Comparison of ENCODE assay signal across 8 cellular contexts in the genomic region with DNA sequence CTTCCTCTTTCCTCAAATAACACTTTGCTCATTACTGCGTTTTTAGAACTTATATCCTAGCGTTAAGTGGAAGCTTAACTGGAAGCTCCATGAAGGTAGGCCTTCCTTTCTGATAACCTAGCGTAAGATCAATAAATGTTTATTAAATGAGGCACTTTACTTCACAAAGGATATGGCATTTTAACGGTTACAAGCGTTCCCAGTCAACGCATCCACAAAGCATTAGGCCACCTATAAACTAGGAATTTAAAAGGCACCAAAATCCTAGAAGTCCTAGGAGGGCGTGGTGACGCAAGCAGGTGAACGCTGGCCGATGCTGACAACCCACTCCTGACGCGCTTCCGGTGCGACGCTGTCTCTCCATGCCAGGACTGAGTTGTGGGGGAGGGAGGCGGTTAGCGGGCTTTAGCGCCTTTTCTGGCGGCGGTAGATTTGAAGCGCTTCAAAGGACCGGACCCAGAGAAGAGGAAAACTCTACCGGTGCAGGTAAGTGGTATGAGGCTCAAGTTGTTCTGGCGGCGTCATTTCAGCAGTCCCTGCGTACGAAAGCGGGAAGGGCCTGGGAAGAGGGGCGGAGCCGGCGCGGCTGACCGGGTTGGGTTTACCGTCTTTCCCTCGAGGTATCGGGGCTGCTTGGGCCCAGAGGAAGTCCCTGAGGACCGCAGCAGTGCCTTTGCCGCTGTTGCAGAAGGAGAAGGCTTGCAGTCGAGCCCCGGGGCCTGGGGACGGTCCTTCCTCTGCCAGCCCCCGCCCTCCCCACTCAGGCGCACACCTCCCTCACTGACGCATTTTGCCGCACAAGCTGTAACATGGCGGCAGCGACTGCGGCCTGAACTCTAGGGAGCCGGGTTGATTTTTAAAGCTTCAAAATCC. TPM values are rescaled to one million over a fixed set of nuclear protein-coding genes. Genes with fewer than 3 reads are reported as not detected.
DNase-seq lines count a peak whose midpoint lies in the region; ATAC-seq and TF ChIP-seq lines count a peak whose summit lies in the region.

A gene (plus strand): TSS at position 347 of the 873 bp plus-strand sequence. CDS start 19,691 bp downstream, outside the sequence.

- CTCF ChIA-PET in BJ (lab: Yijun Ruan, JAX) = interaction anchor here (1.0 kb wide), 1 partner anchor 19 kb away, joined by 3 read pairs; no protein-coding TSS in a partner anchor

- no peaks in the 10 kb centered on the region for H3K36me3 ChIP-seq in BJ (ENCODE audit: control insufficient read depth, insufficient read depth, low read length)
- H3K36me3 ChIP-seq in liver (ENCODE audit: control insufficient read depth in 4 of 4, insufficient read depth in 3 of 4, low read depth in 1 of 4, low read length in 3 of 4) = no peaks in the 10 kb centered on the region

- no peak for TF ChIP-seq CTCF in BJ (IDR thresholded peaks at IDR 0.05; ENCODE audit: insufficient read depth, low read depth, low read length)
- TF ChIP-seq CTCF in dorsolateral prefrontal cortex (IDR thresholded peaks at IDR 0.05 in 54 of 56, conservative IDR thresholded peaks at IDR 0.05 in 2 of 56; ENCODE audit: low read depth in 1 of 56, partially characterized antibody in 56 of 56) = peak in 14 of 56 donors; percentile 8 to 43 (median 18)
- TF ChIP-seq CTCF in liver (IDR thresholded peaks at IDR 0.05; ENCODE audit: low read depth, low read length, missing input control) = no peak

- ATAC-seq in HG03460 (IDR thresholded peaks at IDR 0.05; ENCODE audit: unreplicated experiment) = peak; percentile 90

- H3K4me1 ChIP-seq in liver (ENCODE audit: control insufficient read depth in 4 of 4, insufficient read depth in 4 of 4, low read length in 3 of 4) = peaks cover 8 to 18% (median 12%) of the 10 kb centered on the region in 4 donors

- POLR2A ChIA-PET in BJ (lab: Charles Lee) = no interaction called here

- WGBS in liver = 4% methylated on average over 49 of the region's 49 CpGs

- TF ChIP-seq RAD21 in liver (IDR thresholded peaks at IDR 0.05) = no peak

- intact Hi-C loops in dorsolateral prefrontal cortex (cut with DNase I) = loop anchor here (1.0 to 10.0 kb wide), 5 partner anchors 11 to 213 kb away; a partner anchor contains a TSS

- no peaks in the 10 kb centered on the region for H3K27me3 ChIP-seq in BJ (ENCODE audit: control insufficient read depth, insufficient read depth, low read length)
- no peaks in the 10 kb centered on the region for H3K27me3 ChIP-seq in dorsolateral prefrontal cortex
- no peaks in the 10 kb centered on the region for H3K27me3 ChIP-seq in liver (ENCODE audit: control insufficient read depth in 4 of 4, insufficient read depth in 4 of 4, low read length in 3 of 4)

- DNase-seq in BJ (ENCODE audit: low read depth) (peak; percentile 43), GM19240 (ENCODE audit: insufficient read length, low spot score) (peak; percentile 85), NCI-H748 treated with DMSO at 0.1 percent for 48 hours (lab: John Stamatoyannopoulos, UW) (peak; percentile 87), dorsolateral prefrontal cortex (peak; percentile 83 to 94 (median 90))
- peak; percentile 81 to 84 for DNase-seq in activated CD4-positive, alpha-beta T cell treated with anti-CD3 and anti-CD28 coated beads, Interleukin-2, amount 50 U/mL, for 4 hours
- peak; percentile 88 for DNase-seq in stimulated activated CD4-positive, alpha-beta T cell treated with anti-CD3 and anti-CD28 coated beads, Interleukin-4, amount 100 ng/mL, for 24 hours

- H3K27ac ChIP-seq in dorsolateral prefrontal cortex = peak within 1 kb of the TSS; percentile 66 to 99 (median 96)
- peak within 1 kb of the TSS; percentile 85 to 97 for H3K27ac ChIP-seq in liver (ENCODE audit: low read depth in 1 of 2, low read length in 2 of 2)

- H3K9me3 ChIP-seq in liver (ENCODE audit: control insufficient read depth in 4 of 4, low read length in 3 of 4) = no peaks in the 10 kb centered on the region

- peak within 1 kb of the TSS; percentile 94 to 96 for H3K9ac ChIP-seq in liver (ENCODE audit: low read depth in 1 of 2, low read length in 2 of 2)

- H3K4me3 ChIP-seq in BJ (ENCODE audit: low read depth, low read length) = peak within 1 kb of the TSS; percentile 69
- H3K4me3 ChIP-seq in dorsolateral prefrontal cortex = peak within 1 kb of the TSS; percentile 68 to 99 (median 91)
- H3K4me3 ChIP-seq in liver (ENCODE audit: low read depth in 1 of 3, low read length in 3 of 3) = peak within 1 kb of the TSS; percentile 80 to 94 (median 89)

TF ChIP-seq in liver, 16 proteins besides CTCF, POLR2A, EP300 and RAD21:
- TF ChIP-seq SP1 (IDR thresholded peaks at IDR 0.05) = peak; percentile 57
- TF ChIP-seq NR2F2 (IDR thresholded peaks at IDR 0.05) = no peak
- TF ChIP-seq FOXA1 (IDR thresholded peaks at IDR 0.05) = peak; percentile 12
- no peak for TF ChIP-seq HNF4G (IDR thresholded peaks at IDR 0.05)
- peak; percentile 81 for TF ChIP-seq TAF1 (conservative IDR thresholded peaks at IDR 0.05)
- TF ChIP-seq, protein P1, sequence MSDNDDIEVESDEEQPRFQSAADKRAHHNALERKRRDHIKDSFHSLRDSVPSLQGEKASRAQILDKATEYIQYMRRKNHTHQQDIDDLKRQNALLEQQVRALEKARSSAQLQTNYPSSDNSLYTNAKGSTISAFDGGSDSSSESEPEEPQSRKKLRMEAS (IDR thresholded peaks at IDR 0.05) = peak; percentile 30
- TF ChIP-seq YY1 (IDR thresholded peaks at IDR 0.05) = peak; percentile 97
- TF ChIP-seq, protein P2, sequence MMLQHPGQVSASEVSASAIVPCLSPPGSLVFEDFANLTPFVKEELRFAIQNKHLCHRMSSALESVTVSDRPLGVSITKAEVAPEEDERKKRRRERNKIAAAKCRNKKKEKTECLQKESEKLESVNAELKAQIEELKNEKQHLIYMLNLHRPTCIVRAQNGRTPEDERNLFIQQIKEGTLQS (IDR thresholded peaks at IDR 0.05) = peak; percentile 89
- TF ChIP-seq EGR1 (IDR thresholded peaks at IDR 0.05; ENCODE audit: low read depth in 2 of 2) = peak in 1 of 2 donors; percentile 32
- TF ChIP-seq JUND (IDR thresholded peaks at IDR 0.05) = peak in 1 of 2 donors; percentile 27
- TF ChIP-seq GABPA (IDR thresholded peaks at IDR 0.05 in 1 of 2, conservative IDR thresholded peaks at IDR 0.05 in 1 of 2) = peak; percentile 84 to 95
- TF ChIP-seq RXRA (IDR thresholded peaks at IDR 0.05) = peak; percentile 14 to 33
- peak; percentile 5 to 31 for TF ChIP-seq HNF4A (conservative IDR thresholded peaks at IDR 0.05)
- no peak for TF ChIP-seq FOXA2 (IDR thresholded peaks at IDR 0.05)
- TF ChIP-seq, protein P3, sequence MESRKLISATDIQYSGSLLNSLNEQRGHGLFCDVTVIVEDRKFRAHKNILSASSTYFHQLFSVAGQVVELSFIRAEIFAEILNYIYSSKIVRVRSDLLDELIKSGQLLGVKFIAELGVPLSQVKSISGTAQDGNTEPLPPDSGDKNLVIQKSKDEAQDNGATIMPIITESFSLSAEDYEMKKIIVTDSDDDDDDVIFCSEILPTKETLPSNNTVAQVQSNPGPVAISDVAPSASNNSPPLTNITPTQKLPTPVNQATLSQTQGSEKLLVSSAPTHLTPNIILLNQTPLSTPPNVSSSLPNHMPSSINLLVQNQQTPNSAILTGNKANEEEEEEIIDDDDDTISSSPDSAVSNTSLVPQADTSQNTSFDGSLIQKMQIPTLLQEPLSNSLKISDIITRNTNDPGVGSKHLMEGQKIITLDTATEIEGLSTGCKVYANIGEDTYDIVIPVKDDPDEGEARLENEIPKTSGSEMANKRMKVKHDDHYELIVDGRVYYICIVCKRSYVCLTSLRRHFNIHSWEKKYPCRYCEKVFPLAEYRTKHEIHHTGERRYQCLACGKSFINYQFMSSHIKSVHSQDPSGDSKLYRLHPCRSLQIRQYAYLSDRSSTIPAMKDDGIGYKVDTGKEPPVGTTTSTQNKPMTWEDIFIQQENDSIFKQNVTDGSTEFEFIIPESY (IDR thresholded peaks at IDR 0.05) = no peak
- TF ChIP-seq, protein P4, sequence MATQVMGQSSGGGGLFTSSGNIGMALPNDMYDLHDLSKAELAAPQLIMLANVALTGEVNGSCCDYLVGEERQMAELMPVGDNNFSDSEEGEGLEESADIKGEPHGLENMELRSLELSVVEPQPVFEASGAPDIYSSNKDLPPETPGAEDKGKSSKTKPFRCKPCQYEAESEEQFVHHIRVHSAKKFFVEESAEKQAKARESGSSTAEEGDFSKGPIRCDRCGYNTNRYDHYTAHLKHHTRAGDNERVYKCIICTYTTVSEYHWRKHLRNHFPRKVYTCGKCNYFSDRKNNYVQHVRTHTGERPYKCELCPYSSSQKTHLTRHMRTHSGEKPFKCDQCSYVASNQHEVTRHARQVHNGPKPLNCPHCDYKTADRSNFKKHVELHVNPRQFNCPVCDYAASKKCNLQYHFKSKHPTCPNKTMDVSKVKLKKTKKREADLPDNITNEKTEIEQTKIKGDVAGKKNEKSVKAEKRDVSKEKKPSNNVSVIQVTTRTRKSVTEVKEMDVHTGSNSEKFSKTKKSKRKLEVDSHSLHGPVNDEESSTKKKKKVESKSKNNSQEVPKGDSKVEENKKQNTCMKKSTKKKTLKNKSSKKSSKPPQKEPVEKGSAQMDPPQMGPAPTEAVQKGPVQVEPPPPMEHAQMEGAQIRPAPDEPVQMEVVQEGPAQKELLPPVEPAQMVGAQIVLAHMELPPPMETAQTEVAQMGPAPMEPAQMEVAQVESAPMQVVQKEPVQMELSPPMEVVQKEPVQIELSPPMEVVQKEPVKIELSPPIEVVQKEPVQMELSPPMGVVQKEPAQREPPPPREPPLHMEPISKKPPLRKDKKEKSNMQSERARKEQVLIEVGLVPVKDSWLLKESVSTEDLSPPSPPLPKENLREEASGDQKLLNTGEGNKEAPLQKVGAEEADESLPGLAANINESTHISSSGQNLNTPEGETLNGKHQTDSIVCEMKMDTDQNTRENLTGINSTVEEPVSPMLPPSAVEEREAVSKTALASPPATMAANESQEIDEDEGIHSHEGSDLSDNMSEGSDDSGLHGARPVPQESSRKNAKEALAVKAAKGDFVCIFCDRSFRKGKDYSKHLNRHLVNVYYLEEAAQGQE (IDR thresholded peaks at IDR 0.05) = peak; percentile 31

RNA-seq across cellular contexts. Expression of the gene that starts here (rescaled TPM):
- 11.7 and 19.1 TPM in 2 replicates for polyA plus RNA-seq in BJ (2011; rRNA removed)
- polyA minus RNA-seq in BJ (2011; rRNA and poly(A)+ RNA removed) = 6.2 and 6.3 TPM in 2 replicates
- total RNA-seq in dorsolateral prefrontal cortex = 10 to 100 TPM; 49.0 to 86.8 (median 70.5) TPM
- total RNA-seq in liver = 10 to 100 TPM; 18.8 to 29.7 TPM
- polyA plus RNA-seq in liver = 10 to 100 TPM; 15.2 to 49.3 TPM

Comparison
In these comparisons a context has a peak if more than half of its experiments do, and no peak if none do; other contexts are left out.
1. Peak in every context shown above with its lines: DNase-seq, ATAC-seq, H3K4me3 ChIP-seq and H3K27ac ChIP-seq.